ENCODE assay signal across 8 cellular contexts in genomic region chr9:84139296-84140100, GRCh38.
DNase-seq lines count a peak whose midpoint lies in the region; ATAC-seq and TF ChIP-seq lines count a peak whose summit lies in the region.

No MANE protein-coding gene starts in this region.

- H3K9me3 Mint-ChIP-seq in CD8-positive, alpha-beta T cell: no peaks in the 10 kb centered on the region
- no peaks in the 10 kb centered on the region for H3K9me3 Mint-ChIP-seq in activated CD4-positive, alpha-beta memory T cell treated with anti-CD3 and anti-CD28 coated beads for 36 hours
- no peaks in the 10 kb centered on the region for H3K9me3 Mint-ChIP-seq in immature natural killer cell

- H3K27ac ChIP-seq in CD8-positive, alpha-beta T cell (ENCODE audit: low read depth, low read length): no peak overlapping the region

- no peak overlapping the region for H3K4me3 ChIP-seq in CD8-positive, alpha-beta T cell (ENCODE audit: low read depth, low read length)

- H3K4me1 ChIP-seq in CD8-positive, alpha-beta T cell (ENCODE audit: insufficient read depth, low read length): no peaks in the 10 kb centered on the region

- no peak for TF ChIP-seq CTCF in CD8-positive, alpha-beta T cell (IDR thresholded peaks at IDR 0.05)
- no peak for TF ChIP-seq CTCF in GM10248 (IDR thresholded peaks at IDR 0.05; ENCODE audit: control extremely low read depth, extremely low read depth, low read depth, missing control alignments)

- H3K4me3 Mint-ChIP-seq in CD8-positive, alpha-beta T cell: peak overlapping the region; percentile 58
- H3K4me3 Mint-ChIP-seq in activated CD4-positive, alpha-beta memory T cell treated with anti-CD3 and anti-CD28 coated beads for 36 hours: peak overlapping the region; percentile 24
- peak overlapping the region; percentile 23 to 87 (median 71) for H3K4me3 Mint-ChIP-seq in immature natural killer cell

- CTCF ChIA-PET in CD8-positive, alpha-beta T cell (lab: Charles Lee): interaction anchor here (1.1 kb wide), 1 partner anchor 34 kb away, joined by 3 read pairs; no protein-coding TSS in a partner anchor
- CTCF ChIA-PET in activated CD4-positive, alpha-beta memory T cell treated with anti-CD3 and anti-CD28 coated beads for 36 hours (lab: Charles Lee): interaction anchor here (0.6 kb wide), 1 partner anchor 226 kb away, joined by 3 read pairs; no protein-coding TSS in a partner anchor
- CTCF ChIA-PET in GM10248 (lab: Yijun Ruan, JAX): interaction anchor here (0.9 to 1.9 kb wide), 3 partner anchors 8 to 198 kb away, joined by 3 to 4 read pairs (median 3); no protein-coding TSS in a partner anchor

- no peak overlapping the region for H3K27ac Mint-ChIP-seq in CD8-positive, alpha-beta T cell
- H3K27ac Mint-ChIP-seq in activated CD4-positive, alpha-beta memory T cell treated with anti-CD3 and anti-CD28 coated beads for 36 hours: no peak overlapping the region
- H3K27ac Mint-ChIP-seq in immature natural killer cell: no peak overlapping the region

- peaks cover 9% of the 10 kb centered on the region for H3K27me3 ChIP-seq in CD8-positive, alpha-beta T cell (ENCODE audit: insufficient read depth, low read length)

- POLR2A ChIA-PET in CD8-positive, alpha-beta T cell (lab: Charles Lee): no interaction called here
- POLR2A ChIA-PET in activated CD4-positive, alpha-beta memory T cell treated with anti-CD3 and anti-CD28 coated beads for 36 hours (lab: Charles Lee): no interaction called here
- POLR2A ChIA-PET in GM10248 (lab: Yijun Ruan, JAX): no interaction called here

- peaks cover 51% of the 10 kb centered on the region for H3K27me3 Mint-ChIP-seq in CD8-positive, alpha-beta T cell (ENCODE audit: low read depth)
- H3K27me3 Mint-ChIP-seq in activated CD4-positive, alpha-beta memory T cell treated with anti-CD3 and anti-CD28 coated beads for 36 hours: peaks cover 45% of the 10 kb centered on the region
- peaks cover 10 to 22% (median 21%) of the 10 kb centered on the region in 3 donors for H3K27me3 Mint-ChIP-seq in immature natural killer cell (ENCODE audit: low read depth in 3 of 3)

- DNase-seq in CD8-positive, alpha-beta T cell: no peak
- peak; percentile 21 for DNase-seq in LHCN-M2 (ENCODE audit: low read depth)
- DNase-seq in activated CD4-positive, alpha-beta memory T cell treated with anti-CD3 and anti-CD28 coated beads for 36 hours: no peak
- DNase-seq in immature natural killer cell: no peak
- no peak for DNase-seq in GM10248 (ENCODE audit: extremely low spot score)
- no peak for DNase-seq in stimulated activated CD4-positive, alpha-beta T cell treated with anti-CD3 and anti-CD28 coated beads, Interleukin-12 subunit alpha, Interleukin-12 subunit beta, amount 100 ng/mL, for 4 hours
- DNase-seq in iPS-NIHi7 (ENCODE audit: extremely low spot score): no peak

- no peaks in the 10 kb centered on the region for H3K9me3 ChIP-seq in CD8-positive, alpha-beta T cell (ENCODE audit: low read length)

- intact Hi-C loops in CD8-positive, alpha-beta T cell (cut with DNase I, micrococcal nuclease): no loop called here
- intact Hi-C loops in activated CD4-positive, alpha-beta memory T cell treated with anti-CD3 and anti-CD28 coated beads for 36 hours (cut with micrococcal nuclease): no loop called here

- no peaks in the 10 kb centered on the region for H3K36me3 ChIP-seq in CD8-positive, alpha-beta T cell (ENCODE audit: insufficient read depth, low read length)

- peaks cover 12% of the 10 kb centered on the region for H3K4me1 Mint-ChIP-seq in CD8-positive, alpha-beta T cell (ENCODE audit: low read depth)
- peaks cover 5% of the 10 kb centered on the region for H3K4me1 Mint-ChIP-seq in activated CD4-positive, alpha-beta memory T cell treated with anti-CD3 and anti-CD28 coated beads for 36 hours (ENCODE audit: low read depth)
- H3K4me1 Mint-ChIP-seq in immature natural killer cell: peaks cover 6 to 17% of the 10 kb centered on the region in 2 donors

- no peaks in the 10 kb centered on the region for H3K36me3 Mint-ChIP-seq in CD8-positive, alpha-beta T cell
- H3K36me3 Mint-ChIP-seq in activated CD4-positive, alpha-beta memory T cell treated with anti-CD3 and anti-CD28 coated beads for 36 hours: no peaks in the 10 kb centered on the region
- no peaks in the 10 kb centered on the region for H3K36me3 Mint-ChIP-seq in immature natural killer cell

- no peak for ATAC-seq in CD8-positive, alpha-beta T cell
- no peak for ATAC-seq in GM21717 (IDR thresholded peaks at IDR 0.05; ENCODE audit: unreplicated experiment)
